ENCODE assay signal across 16 cellular contexts in genomic region chr10:126525326-126525725, GRCh38.
DNase-seq lines count a peak whose midpoint lies in the region; ATAC-seq lines count a peak whose summit lies in the region.
"Had no signal": no experiment of that assay in that cellular context is flagged by ENCODE, and none has a peak within 500 bp of the region (broad histone marks: within the 10 kb centered on the region; RNA-seq: fewer than 3 reads in every experiment).

No MANE protein-coding gene starts in this region.

- ATAC-seq in GM21367 (IDR thresholded peaks at IDR 0.05; ENCODE audit: unreplicated experiment) (no peak), HG03280 (IDR thresholded peaks at IDR 0.05; ENCODE audit: unreplicated experiment) (no peak)
- ATAC-seq: A549 had no signal

- no peaks in the 10 kb centered on the region for H3K27me3 ChIP-seq in layer of hippocampus (ENCODE audit: control insufficient read depth, insufficient read depth, low read length)

- H3K27ac ChIP-seq in cingulate gyrus (ENCODE audit: low read depth, low read length) (peak overlapping the region; percentile 58), layer of hippocampus (ENCODE audit: low read depth, low read length) (peak overlapping the region; percentile 27)
- H3K27ac ChIP-seq: PC-9 had no signal

- DNase-seq in NCI-H146 (lab: John Stamatoyannopoulos, UW) (peak; percentile 83), pons (ENCODE audit: low spot score) (peak; percentile 86), SHP77 treated with DMSO at 0.1 percent for 48 hours (lab: John Stamatoyannopoulos, UW) (no peak)
- DNase-seq in stimulated activated CD4-positive, alpha-beta T cell treated with anti-CD3 and anti-CD28 coated beads, Interleukin-2, amount 100 ng/mL, for 48 hours, result no peak
- DNase-seq: GF-D8, Kasumi-1, MM.1S, NCI-H1105, NCI-H1930, NCI-H2171, PC-9 had no signal

Comparison
In these comparisons a context has a peak if more than half of its experiments do, and no peak if none do; other contexts are left out.
1. DNase-seq: peak in NCI-H146 (single experiment) and pons (single experiment); none in SHP77 treated with DMSO at 0.1 percent for 48 hours (single experiment) and stimulated activated CD4-positive, alpha-beta T cell treated with anti-CD3 and anti-CD28 coated beads, Interleukin-2, amount 100 ng/mL, for 48 hours (0 of 2).